8 cellular contexts compared by ENCODE assay signal in the genomic region with DNA sequence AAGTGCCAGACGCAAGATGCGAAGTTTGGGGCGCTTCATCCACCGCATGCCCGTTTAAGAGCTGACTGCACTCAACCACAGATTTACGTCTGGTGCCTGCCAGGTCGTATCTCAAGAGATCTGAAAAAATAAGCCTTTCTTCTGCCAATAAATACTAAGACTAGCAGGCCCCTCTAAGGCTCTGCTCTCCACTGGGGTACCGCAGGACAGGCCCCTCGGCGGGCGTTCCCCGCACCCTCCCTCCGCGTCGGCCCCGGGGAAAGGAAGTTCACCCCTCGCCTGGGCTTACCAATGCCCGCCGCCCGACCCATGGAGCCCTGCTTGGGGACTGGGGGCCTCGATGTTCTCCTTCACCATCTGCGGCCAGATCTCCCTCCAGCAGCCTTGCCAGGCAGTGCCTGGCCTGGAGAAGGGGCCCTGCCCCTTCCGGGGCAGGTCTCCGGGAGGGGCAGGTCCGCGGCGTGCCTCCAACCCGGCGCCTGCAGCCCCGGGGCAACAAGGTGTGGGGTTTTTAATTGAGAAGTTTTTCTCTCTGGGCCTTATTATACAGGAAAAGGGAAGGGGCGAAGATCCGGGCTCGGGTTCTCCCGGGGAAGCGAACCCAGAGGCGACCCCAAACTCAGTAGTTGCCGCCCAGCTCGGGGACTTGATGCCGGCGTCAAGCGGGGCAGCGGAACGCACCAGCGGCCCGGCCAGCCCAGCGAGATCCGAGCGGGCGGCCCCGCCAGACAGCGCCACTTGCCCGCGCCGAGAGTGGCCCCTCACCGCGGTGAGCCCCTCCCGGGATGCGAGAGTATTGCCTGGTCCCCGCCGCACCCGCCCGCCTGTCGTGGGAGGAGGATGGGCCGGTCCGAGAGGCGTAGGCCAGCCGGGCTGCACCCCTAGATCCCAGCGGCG. TPM values are rescaled to one million over a fixed set of nuclear protein-coding genes. Genes with fewer than 3 reads are reported as not detected.
DNase-seq lines count a peak whose midpoint lies in the region; ATAC-seq and TF ChIP-seq lines count a peak whose summit lies in the region.

No MANE protein-coding gene starts in this region.

- TF ChIP-seq CTCF in GM10266 (IDR thresholded peaks at IDR 0.05; ENCODE audit: control insufficient read depth, insufficient read depth, low read depth, missing control alignments) (no peak), stomach (IDR thresholded peaks at IDR 0.05) (no peak)

- no peak overlapping the region for H3K23ac ChIP-seq in mesenchymal stem cell (ENCODE audit: low read length in 2 of 2)

- peak overlapping the region in 1 of 2 experiments; percentile 27 for H3K4ac ChIP-seq in mesenchymal stem cell (ENCODE audit: low read depth in 1 of 2, low read length in 2 of 2)

- peak; percentile 66 for ATAC-seq in GM21528 (IDR thresholded peaks at IDR 0.05; ENCODE audit: low FRiP score, unreplicated experiment)
- ATAC-seq in activated CD4-positive, CD25-positive, alpha-beta regulatory T cell treated with anti-CD3 and anti-CD28 coated beads, Interleukin-2, amount 50 U/mL, for 24 hours, result peak; percentile 40 to 52

- no peak overlapping the region for H4K91ac ChIP-seq in mesenchymal stem cell (ENCODE audit: low read length)

- no peaks in the 10 kb centered on the region for H3K9me3 ChIP-seq in effector memory CD4-positive, alpha-beta T cell (ENCODE audit: control insufficient read depth, low read length)
- no peaks in the 10 kb centered on the region for H3K9me3 ChIP-seq in mesenchymal stem cell (ENCODE audit: control insufficient read depth, low read length)
- no peaks in the 10 kb centered on the region for H3K9me3 ChIP-seq in stomach

- peaks cover 17% of the 10 kb centered on the region for H3K4me1 ChIP-seq in effector memory CD4-positive, alpha-beta T cell (ENCODE audit: control insufficient read depth, insufficient read depth, low read length, poor library complexity, severe bottlenecking)
- H3K4me1 ChIP-seq in mesenchymal stem cell (ENCODE audit: control insufficient read depth, insufficient read depth, low read depth, low read length) (peaks cover 15% of the 10 kb centered on the region), stomach (peaks cover 14 to 37% (median 31%) of the 10 kb centered on the region in 4 donors)

- peak overlapping the region; percentile 84 for H3K4me3 ChIP-seq in effector memory CD4-positive, alpha-beta T cell (ENCODE audit: insufficient read depth, low read depth, low read length, poor library complexity, severe bottlenecking)
- H3K4me3 ChIP-seq in mesenchymal stem cell (ENCODE audit: insufficient read depth in 1 of 2, low read depth in 1 of 2, low read length in 2 of 2), result peak overlapping the region; percentile 83 to 90
- H3K4me3 ChIP-seq in stomach, result peak overlapping the region; percentile 76 to 98 (median 90)

- no peak overlapping the region for H4K8ac ChIP-seq in mesenchymal stem cell (ENCODE audit: low read length)

- no peak overlapping the region for H2AK5ac ChIP-seq in mesenchymal stem cell (ENCODE audit: low read length, severe bottlenecking)

- peak overlapping the region; percentile 72 for H3K27ac ChIP-seq in effector memory CD4-positive, alpha-beta T cell (ENCODE audit: insufficient read depth, low read length, poor library complexity, severe bottlenecking)
- H3K27ac ChIP-seq in mesenchymal stem cell (ENCODE audit: low read length, poor library complexity, severe bottlenecking) (no peak overlapping the region), stomach (peak overlapping the region in 4 of 5 donors; percentile 36 to 75 (median 58))

- 7% methylated on average over 63 of the region's 69 CpGs for WGBS in mesenchymal stem cell
- 2 to 8% (median 2%) methylated on average over 8 to 69 of the region's 69 CpGs for WGBS in stomach, 5 donors

- H2BK15ac ChIP-seq in mesenchymal stem cell (ENCODE audit: low read depth, poor library complexity, severe bottlenecking), result no peak overlapping the region

- H3K18ac ChIP-seq in mesenchymal stem cell (ENCODE audit: low read depth in 1 of 2, low read length in 2 of 2), result peak overlapping the region in 1 of 2 experiments; percentile 42

- no peaks in the 10 kb centered on the region for H3K36me3 ChIP-seq in effector memory CD4-positive, alpha-beta T cell (ENCODE audit: control insufficient read depth, insufficient read depth, low read length)
- H3K36me3 ChIP-seq in mesenchymal stem cell (ENCODE audit: control insufficient read depth in 1 of 2, insufficient read depth in 2 of 2, low read depth in 1 of 2, low read length in 2 of 2), result no peaks in the 10 kb centered on the region
- no peaks in the 10 kb centered on the region for H3K36me3 ChIP-seq in stomach

- DNase-seq in GM10266 (ENCODE audit: extremely low spot score), result peak; percentile 65
- DNase-seq in HuH-7 (ENCODE audit: low spot score), result peak; percentile 42
- DNase-seq in effector memory CD4-positive, alpha-beta T cell, result peak in 2 of 3 donors; percentile 11 to 27
- peak; percentile 27 for DNase-seq in mesenchymal stem cell
- peak; percentile 45 for DNase-seq in stomach
- no peak for DNase-seq in SHP77 (lab: John Stamatoyannopoulos, UW)

- TF ChIP-seq EP300 in stomach (IDR thresholded peaks at IDR 0.05), result no peak

- no peak overlapping the region for H2BK12ac ChIP-seq in mesenchymal stem cell (ENCODE audit: low read length in 2 of 2)

- no peak overlapping the region for H3K14ac ChIP-seq in mesenchymal stem cell (ENCODE audit: low read length in 2 of 2)

- TF ChIP-seq POLR2A in stomach (IDR thresholded peaks at IDR 0.05), result no peak

- H2BK5ac ChIP-seq in mesenchymal stem cell (ENCODE audit: low read depth, low read length, poor library complexity, severe bottlenecking), result no peak overlapping the region

- H3K27me3 ChIP-seq in effector memory CD4-positive, alpha-beta T cell (replicated peaks; ENCODE audit: control insufficient read depth, insufficient read depth, low read length, poor library complexity, severe bottlenecking), result no peaks in the 10 kb centered on the region
- H3K27me3 ChIP-seq in mesenchymal stem cell (ENCODE audit: control insufficient read depth in 1 of 2, insufficient read depth in 1 of 2, low read length in 2 of 2) (peaks cover 0 to 6% of the 10 kb centered on the region in 2 experiments), stomach (peaks cover 0 to 15% (median 0%) of the 10 kb centered on the region in 3 donors)

- no peak overlapping the region for H2BK120ac ChIP-seq in mesenchymal stem cell (ENCODE audit: low read depth, low read length)

- H3K4me2 ChIP-seq in mesenchymal stem cell (ENCODE audit: low read length, poor library complexity, severe bottlenecking), result peak overlapping the region; percentile 89

- intact Hi-C loops in stomach (cut with DNase I; ENCODE audit: low total_unique reads), result loop anchor here (10.0 kb wide), 2 partner anchors 238 to 338 kb away; a partner anchor contains a TSS

- H3K79me1 ChIP-seq in mesenchymal stem cell (replicated peaks; ENCODE audit: low read length, poor library complexity, severe bottlenecking), result peaks cover 26% of the 10 kb centered on the region

- peak overlapping the region; percentile 66 for H2AFZ ChIP-seq in mesenchymal stem cell (ENCODE audit: low read depth, low read length)

- peak overlapping the region; percentile 83 for H3K9ac ChIP-seq in mesenchymal stem cell (ENCODE audit: low read length)

RNA-seq across cellular contexts. Expression of a gene that starts 0.7 kb away (rescaled TPM):
- 11.8 TPM for polyA plus RNA-seq in mesenchymal stem cell (2013, experiment 1 of 2)
- 10.6 TPM for polyA plus RNA-seq in mesenchymal stem cell (2013, experiment 2 of 2)
- total RNA-seq in stomach, result 100 to 1,000 TPM in 2 of 5 donors, 10 to 100 TPM in 3; 26.8 to 199 (median 96.0) TPM
- polyA plus RNA-seq in stomach, result 10 to 100 TPM in 2 of 3 donors, 1 to 10 TPM in 1; 8.9 to 20.8 (median 13.3) TPM

Comparison
In these comparisons a context has a peak if more than half of its experiments do, and no peak if none do; other contexts are left out.
1. DNase-seq: peak in GM10266 (single experiment), HuH-7 (single experiment), effector memory CD4-positive, alpha-beta T cell (2 of 3), mesenchymal stem cell (single experiment) and stomach (single experiment); none in SHP77 (0 of 2).
2. Peak in every context shown above with its lines, with median percentiles within 50 percentile points of each other: H3K4me3 ChIP-seq.